Comparison of ENCODE assay signal across 8 cellular contexts in the genomic region with DNA sequence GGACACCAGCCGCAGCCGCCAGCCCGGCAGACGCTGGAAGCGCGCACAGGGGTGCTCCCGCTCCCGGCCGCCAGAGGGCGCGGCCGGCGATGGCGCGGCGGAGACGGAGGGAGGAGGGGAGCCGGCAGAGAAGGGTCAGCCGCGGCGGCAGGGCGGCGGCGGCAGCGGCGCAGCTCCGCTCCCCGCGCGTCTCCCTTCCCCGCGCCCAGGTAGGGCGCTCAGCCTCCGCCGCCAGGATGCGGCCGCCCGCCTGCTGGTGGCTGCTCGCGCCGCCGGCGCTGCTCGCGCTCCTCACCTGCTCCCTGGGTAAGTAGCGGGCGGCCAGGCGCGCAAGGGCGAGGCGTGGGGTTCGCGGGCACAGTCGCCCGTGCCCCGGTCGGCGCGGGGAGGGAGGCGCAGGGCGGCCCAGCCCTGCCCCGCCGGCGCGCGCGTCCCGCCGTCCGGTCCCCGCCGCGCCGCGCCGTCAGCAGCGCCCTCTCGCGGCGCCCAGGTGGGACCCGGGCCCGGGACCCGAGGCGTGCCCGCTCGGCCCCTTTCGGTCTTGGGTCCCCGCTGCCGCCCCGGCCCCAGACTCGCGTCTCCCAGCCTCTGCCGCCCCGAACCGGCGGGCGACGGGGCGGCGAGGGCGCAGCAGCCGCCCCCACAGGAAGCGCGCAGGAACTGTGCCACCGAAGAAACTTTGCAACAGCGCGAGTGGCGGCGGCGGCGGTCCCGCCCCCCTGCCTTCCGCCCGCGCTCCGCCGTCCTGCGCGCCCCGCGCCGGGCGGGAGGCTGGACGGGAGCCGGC. TPM values are rescaled to one million over a fixed set of nuclear protein-coding genes. Genes with fewer than 3 reads are reported as not detected.
A peak's percentile ranks its signal among the peaks of the same experiment; 100 is the strongest.
DNase-seq lines count a peak whose midpoint lies in the region; ATAC-seq and TF ChIP-seq lines count a peak whose summit lies in the region.

A gene (plus strand): TSS at position 127 of the 787 bp plus-strand sequence. CDS start 110 bp downstream, at position 237.

- H3K9ac ChIP-seq in HUES64 (ENCODE audit: low read depth, low read length), result peak within 1 kb of the TSS; percentile 97

- H3K4me1 Mint-ChIP-seq in activated T-helper 2 cell treated with anti-CD3 and anti-CD28 coated beads, Interferon-gamma antibody, Interleukin-2, Interleukin-4, amounts not matched to agents 10 μg/mL and 5 μg/mL and 100 μg/mL, durations not matched to agents 14 hours and 24 hours and 36 hours (ENCODE audit: low read depth), result peaks cover 35% of the 10 kb centered on the region
- peaks cover 22 to 27% of the 10 kb centered on the region in 2 donors for H3K4me1 Mint-ChIP-seq in natural killer cell

- peak; percentile 81 for TF ChIP-seq CTCF in natural killer cell (IDR thresholded peaks at IDR 0.05)

- peak within 1 kb of the TSS; percentile 81 for H3K4me3 Mint-ChIP-seq in activated T-helper 2 cell treated with anti-CD3 and anti-CD28 coated beads, Interferon-gamma antibody, Interleukin-2, Interleukin-4, amounts not matched to agents 10 μg/mL and 5 μg/mL and 100 μg/mL, durations not matched to agents 14 hours and 24 hours and 36 hours (ENCODE audit: low read depth)
- peak within 1 kb of the TSS; percentile 87 for H3K4me3 Mint-ChIP-seq in natural killer cell

- peak within 1 kb of the TSS; percentile 75 for H3K27ac Mint-ChIP-seq in activated T-helper 2 cell treated with anti-CD3 and anti-CD28 coated beads, Interferon-gamma antibody, Interleukin-2, Interleukin-4, amounts not matched to agents 10 μg/mL and 5 μg/mL and 100 μg/mL, durations not matched to agents 14 hours and 24 hours and 36 hours
- peak within 1 kb of the TSS; percentile 84 to 92 for H3K27ac Mint-ChIP-seq in natural killer cell

- peak within 1 kb of the TSS; percentile 82; the same call in 1 of the 2 replicates for H3K27ac ChIP-seq in HUES64 (ENCODE audit: low read depth, low read length)

- H3K27me3 ChIP-seq in HUES64 (ENCODE audit: insufficient read depth, low read length), result peaks cover 6% of the 10 kb centered on the region; the same call in 1 of the 2 replicates

- ATAC-seq in GM21447 (IDR thresholded peaks at IDR 0.05; ENCODE audit: unreplicated experiment) (peak; percentile 80), natural killer cell (peak; percentile 77 to 92 (median 81))

- WGBS in HUES64, result under 1% methylated on average over 125 of the region's 125 CpGs

- H3K4me1 ChIP-seq in HUES64 (ENCODE audit: insufficient read depth, low read length), result peaks cover 9% of the 10 kb centered on the region; the same call in 1 of the 2 replicates

- peaks cover 21% of the 10 kb centered on the region for H3K27me3 Mint-ChIP-seq in activated T-helper 2 cell treated with anti-CD3 and anti-CD28 coated beads, Interferon-gamma antibody, Interleukin-2, Interleukin-4, amounts not matched to agents 10 μg/mL and 5 μg/mL and 100 μg/mL, durations not matched to agents 14 hours and 24 hours and 36 hours (ENCODE audit: low read depth)
- H3K27me3 Mint-ChIP-seq in natural killer cell (ENCODE audit: low read depth in 2 of 2), result no peaks in the 10 kb centered on the region

- no peaks in the 10 kb centered on the region for H3K9me3 ChIP-seq in HUES64 (ENCODE audit: insufficient read depth, low read depth, low read length)

- DNase-seq in D341Med (ENCODE audit: low spot score), result peak; percentile 93
- peak; percentile 81 for DNase-seq in RKO (ENCODE audit: low spot score)
- DNase-seq in activated T-helper 2 cell treated with anti-CD3 and anti-CD28 coated beads, Interferon-gamma antibody, Interleukin-2, Interleukin-4, amounts not matched to agents 10 μg/mL and 5 μg/mL and 100 μg/mL, durations not matched to agents 14 hours and 24 hours and 36 hours (ENCODE audit: low spot score), result peak; percentile 77
- peak; percentile 66 for DNase-seq in fibroblast of peridontal ligament (ENCODE audit: extremely low read depth)
- DNase-seq in natural killer cell, result peak; percentile 83
- peak; percentile 60 to 90 (median 78) for DNase-seq in stimulated activated naive CD4-positive, alpha-beta T cell (lab: John Stamatoyannopoulos, UW)

- H3K4me3 ChIP-seq in HUES64 (ENCODE audit: low read length), result peak within 1 kb of the TSS; percentile 82

- no peaks in the 10 kb centered on the region for H3K36me3 Mint-ChIP-seq in activated T-helper 2 cell treated with anti-CD3 and anti-CD28 coated beads, Interferon-gamma antibody, Interleukin-2, Interleukin-4, amounts not matched to agents 10 μg/mL and 5 μg/mL and 100 μg/mL, durations not matched to agents 14 hours and 24 hours and 36 hours (ENCODE audit: low read depth)
- H3K36me3 Mint-ChIP-seq in natural killer cell, result no peaks in the 10 kb centered on the region

- intact Hi-C loops in activated T-helper 2 cell treated with anti-CD3 and anti-CD28 coated beads, Interferon-gamma antibody, Interleukin-2, Interleukin-4, amounts not matched to agents 10 μg/mL and 5 μg/mL and 100 μg/mL, durations not matched to agents 14 hours and 24 hours and 36 hours (cut with micrococcal nuclease), result loop anchor here (1.0 to 10.0 kb wide), 3 partner anchors 38 to 225 kb away; no protein-coding TSS in a partner anchor
- intact Hi-C loops in natural killer cell (cut with micrococcal nuclease), result loop anchor here (1.0 kb wide), 1 partner anchor 38 kb away; no protein-coding TSS in a partner anchor

- H3K9me3 Mint-ChIP-seq in activated T-helper 2 cell treated with anti-CD3 and anti-CD28 coated beads, Interferon-gamma antibody, Interleukin-2, Interleukin-4, amounts not matched to agents 10 μg/mL and 5 μg/mL and 100 μg/mL, durations not matched to agents 14 hours and 24 hours and 36 hours, result no peaks in the 10 kb centered on the region
- H3K9me3 Mint-ChIP-seq in natural killer cell, result no peaks in the 10 kb centered on the region

- H3K36me3 ChIP-seq in HUES64 (ENCODE audit: insufficient read depth, low read length), result no peaks in the 10 kb centered on the region

RNA-seq across cellular contexts. Expression of the gene that starts here (rescaled TPM):
- 5.2 TPM for polyA plus RNA-seq in HUES64 (2013, experiment 1 of 2)
- 5.8 TPM for polyA plus RNA-seq in HUES64 (2013, experiment 2 of 2)
- 4.3 and 4.7 TPM in 2 replicates for total RNA-seq in activated T-helper 2 cell treated with anti-CD3 and anti-CD28 coated beads, Interferon-gamma antibody, Interleukin-2, Interleukin-4, amounts not matched to agents 10 μg/mL and 5 μg/mL and 100 μg/mL, durations not matched to agents 14 hours and 24 hours and 36 hours
- 1 to 10 TPM; 6.0 to 8.1 (median 6.2) TPM for total RNA-seq in natural killer cell

Comparison
In these comparisons a context has a peak if more than half of its experiments do, and no peak if none do; other contexts are left out.
1. Peak in every context shown above with its lines: DNase-seq, ATAC-seq, H3K4me3 ChIP-seq and H3K27ac ChIP-seq.